ENCODE assay signal across 1 cellular context in the genomic region with DNA sequence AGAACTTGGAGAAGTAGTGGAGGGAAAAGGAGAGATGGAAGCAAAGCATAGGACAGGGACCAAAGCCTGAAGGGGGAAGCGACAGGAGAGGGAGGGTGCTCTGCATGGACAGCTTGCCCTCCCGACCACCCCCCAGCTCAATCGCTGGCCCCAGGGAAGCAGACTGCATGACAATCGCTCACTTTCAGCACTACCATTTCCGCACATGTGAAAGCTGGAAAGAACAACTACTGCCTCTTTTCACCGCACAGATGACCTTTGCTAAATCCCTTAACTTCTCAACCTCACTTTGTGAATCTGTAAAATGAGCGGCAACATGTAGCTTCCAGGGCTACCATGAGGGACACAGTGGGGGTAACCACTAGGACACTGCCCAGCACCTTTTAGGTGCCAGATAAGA.
TF ChIP-seq lines count a peak whose summit lies in the region.

No MANE protein-coding gene starts in this region.

TF ChIP-seq in HepG2, 621 proteins besides CTCF, POLR2A, EP300 and RAD21:
- TF ChIP-seq HIVEP1 (CRISPR knock-in tag; IDR thresholded peaks at IDR 0.05) (no peak), ZNF451 (CRISPR knock-in tag; IDR thresholded peaks at IDR 0.05) (no peak), ZNF749 (CRISPR knock-in tag; IDR thresholded peaks at IDR 0.05; ENCODE audit: borderline replicate concordance) (no peak), NAIF1 (CRISPR knock-in tag; IDR thresholded peaks at IDR 0.05; ENCODE audit: borderline replicate concordance) (no peak), FOSL2 (CRISPR knock-in tag; IDR thresholded peaks at IDR 0.05) (no peak), REL (CRISPR knock-in tag; conservative IDR thresholded peaks at IDR 0.05) (no peak), CENPT (CRISPR knock-in tag; IDR thresholded peaks at IDR 0.05; ENCODE audit: low read depth) (no peak), SRSF1 (optimal IDR thresholded peaks at IDR 0.05; ENCODE audit: low read depth, low read length) (no peak), PAX8 (CRISPR knock-in tag; IDR thresholded peaks at IDR 0.05; ENCODE audit: borderline replicate concordance) (no peak)
- TF ChIP-seq, protein P1, sequence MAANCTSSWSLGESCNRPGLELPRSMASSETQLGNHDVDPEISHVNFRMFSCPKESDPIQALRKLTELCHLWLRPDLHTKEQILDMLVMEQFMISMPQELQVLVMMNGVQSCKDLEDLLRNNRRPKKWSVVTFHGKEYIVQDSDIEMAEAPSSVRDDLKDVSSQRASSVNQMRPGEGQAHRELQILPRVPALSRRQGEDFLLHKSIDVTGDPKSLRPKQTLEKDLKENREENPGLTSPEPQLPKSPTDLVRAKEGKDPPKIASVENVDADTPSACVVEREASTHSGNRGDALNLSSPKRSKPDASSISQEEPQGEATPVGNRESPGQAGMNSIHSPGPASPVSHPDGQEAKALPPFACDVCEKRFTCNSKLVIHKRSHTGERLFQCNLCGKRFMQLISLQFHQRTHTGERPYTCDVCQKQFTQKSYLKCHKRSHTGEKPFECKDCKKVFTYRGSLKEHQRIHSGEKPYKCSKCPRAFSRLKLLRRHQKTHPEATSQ (CRISPR knock-in tag; IDR thresholded peaks at IDR 0.05; ENCODE audit: borderline replicate concordance) = no peak
- TF ChIP-seq, protein P2, sequence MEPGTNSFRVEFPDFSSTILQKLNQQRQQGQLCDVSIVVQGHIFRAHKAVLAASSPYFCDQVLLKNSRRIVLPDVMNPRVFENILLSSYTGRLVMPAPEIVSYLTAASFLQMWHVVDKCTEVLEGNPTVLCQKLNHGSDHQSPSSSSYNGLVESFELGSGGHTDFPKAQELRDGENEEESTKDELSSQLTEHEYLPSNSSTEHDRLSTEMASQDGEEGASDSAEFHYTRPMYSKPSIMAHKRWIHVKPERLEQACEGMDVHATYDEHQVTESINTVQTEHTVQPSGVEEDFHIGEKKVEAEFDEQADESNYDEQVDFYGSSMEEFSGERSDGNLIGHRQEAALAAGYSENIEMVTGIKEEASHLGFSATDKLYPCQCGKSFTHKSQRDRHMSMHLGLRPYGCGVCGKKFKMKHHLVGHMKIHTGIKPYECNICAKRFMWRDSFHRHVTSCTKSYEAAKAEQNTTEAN (CRISPR knock-in tag; conservative IDR thresholded peaks at IDR 0.05) = no peak
